ENCODE assay signal across 12 cellular contexts in the genomic region with DNA sequence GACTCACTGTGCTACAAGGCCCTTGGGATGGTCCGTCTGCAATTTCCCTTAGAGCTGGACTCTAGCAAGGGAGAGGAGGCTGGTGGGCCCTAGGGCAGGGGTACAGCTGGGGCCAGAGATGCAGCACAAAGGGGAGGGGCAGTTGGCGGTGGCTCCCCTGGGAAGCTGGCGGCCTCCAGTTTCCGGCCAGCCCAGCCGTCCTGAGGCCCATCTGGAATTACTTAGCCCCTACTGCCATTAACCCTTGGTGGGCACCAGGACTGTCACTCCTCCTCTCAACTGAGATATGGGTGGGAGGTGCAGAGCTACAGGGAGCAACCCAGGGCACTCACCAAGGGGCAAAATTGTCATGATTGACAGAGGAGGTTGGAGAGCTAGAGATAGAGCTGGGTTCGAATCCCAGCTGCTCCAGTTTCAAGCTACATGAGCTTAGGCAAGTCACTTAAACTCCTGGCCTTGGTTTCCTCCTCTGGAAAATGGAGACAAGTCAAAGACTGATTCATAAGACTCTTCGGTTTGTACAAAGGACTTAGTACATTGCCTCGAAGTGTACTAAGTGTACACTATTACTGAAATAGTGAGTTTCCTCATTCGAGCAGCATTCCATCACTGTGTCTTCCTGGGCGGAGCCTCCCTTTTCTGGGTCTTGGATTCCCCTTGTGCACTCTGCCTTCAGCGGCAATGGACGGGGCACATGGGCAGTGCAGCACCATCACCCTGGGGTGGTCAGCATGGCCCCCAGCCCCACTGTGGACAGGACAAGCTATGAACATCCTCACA. TPM values are rescaled to one million over a fixed set of nuclear protein-coding genes. Genes with fewer than 3 reads are reported as not detected.
DNase-seq lines count a peak whose midpoint lies in the region; ATAC-seq and TF ChIP-seq lines count a peak whose summit lies in the region.
"Had no signal": no experiment of that assay in that cellular context is flagged by ENCODE, and none has a peak within 500 bp of the region (broad histone marks: within the 10 kb centered on the region; RNA-seq: fewer than 3 reads in every experiment).

No MANE protein-coding gene starts in this region.

- no peaks in the 10 kb centered on the region for H3K9me3 ChIP-seq in lower lobe of right lung

- TF ChIP-seq CTCF in NB4 (IDR thresholded peaks at IDR 0.05; ENCODE audit: low read depth, low read length) (no peak), choroid plexus epithelial cell (conservative IDR thresholded peaks at IDR 0.05; ENCODE audit: low read depth, low read length) (no peak), lower lobe of right lung (IDR thresholded peaks at IDR 0.05) (no peak), RWPE1 (conservative IDR thresholded peaks at IDR 0.05; ENCODE audit: low read depth) (no peak)

- no peak overlapping the region for H3K4me3 Mint-ChIP-seq in activated naive CD8-positive, alpha-beta T cell treated with anti-CD3 and anti-CD28 coated beads, Interleukin-2, amount 50 U/mL, for 24 hours
- H3K4me3 Mint-ChIP-seq in activated T-helper 1 cell treated with anti-CD3 and anti-CD28 coated beads, Interleukin-12 subunit alpha, Interleukin-12 subunit beta, Interleukin-2, Interleukin-4 antibody, amounts not matched to agents 30 ng/mL and 10 ng/mL and 1 ng/mL, durations not matched to agents 14 hours and 24 hours and 36 hours = no peak overlapping the region

- peaks cover 24% of the 10 kb centered on the region for H3K4me1 ChIP-seq in lower lobe of right lung

- no peaks in the 10 kb centered on the region for H3K27me3 ChIP-seq in lower lobe of right lung (ENCODE audit: low read depth)

- CTCF ChIA-PET in RWPE1 (lab: Yijun Ruan, JAX) = interaction anchor here (1.1 to 1.2 kb wide), 3 partner anchors 8 to 60 kb away, joined by 3 read pairs; no protein-coding TSS in a partner anchor

- no peak for TF ChIP-seq POLR2A in NB4 (IDR thresholded peaks at IDR 0.05; ENCODE audit: extremely low read depth, insufficient read length)

- H3K36me3 ChIP-seq in lower lobe of right lung = no peaks in the 10 kb centered on the region

- no peaks in the 10 kb centered on the region for H3K9me3 Mint-ChIP-seq in activated naive CD8-positive, alpha-beta T cell treated with anti-CD3 and anti-CD28 coated beads, Interleukin-2, amount 50 U/mL, for 24 hours
- H3K9me3 Mint-ChIP-seq in activated T-helper 1 cell treated with anti-CD3 and anti-CD28 coated beads, Interleukin-12 subunit alpha, Interleukin-12 subunit beta, Interleukin-2, Interleukin-4 antibody, amounts not matched to agents 30 ng/mL and 10 ng/mL and 1 ng/mL, durations not matched to agents 14 hours and 24 hours and 36 hours = no peaks in the 10 kb centered on the region

- intact Hi-C loops in lower lobe of right lung (cut with DNase I) = no loop called here
- intact Hi-C loops in activated T-helper 1 cell treated with anti-CD3 and anti-CD28 coated beads, Interleukin-12 subunit alpha, Interleukin-12 subunit beta, Interleukin-2, Interleukin-4 antibody, amounts not matched to agents 30 ng/mL and 10 ng/mL and 1 ng/mL, durations not matched to agents 14 hours and 24 hours and 36 hours (cut with micrococcal nuclease) = no loop called here

- peak; percentile 15 for DNase-seq in NB4 (ENCODE audit: low read depth)
- DNase-seq in choroid plexus epithelial cell (ENCODE audit: low read depth) = peak; percentile 59
- no peak for DNase-seq in lower lobe of right lung
- no peak for DNase-seq in RWPE1 (ENCODE audit: low spot score)
- DNase-seq in activated naive CD8-positive, alpha-beta T cell treated with anti-CD3 and anti-CD28 coated beads, Interleukin-2, amount 50 U/mL, for 24 hours = no peak
- DNase-seq in activated T-helper 1 cell treated with anti-CD3 and anti-CD28 coated beads, Interleukin-12 subunit alpha, Interleukin-12 subunit beta, Interleukin-2, Interleukin-4 antibody, amounts not matched to agents 30 ng/mL and 10 ng/mL and 1 ng/mL, durations not matched to agents 14 hours and 24 hours and 36 hours (ENCODE audit: low spot score) = no peak
- DNase-seq: anterior cingulate cortex, Kasumi-1, NCI-H2171 treated with DMSO at 0.1 percent for 48 hours had no signal

- H3K27ac ChIP-seq in lower lobe of right lung (peak overlapping the region; percentile 70), temporal lobe (ENCODE audit: low read depth, low read length) (peak overlapping the region; percentile 7), RWPE1 (no peak overlapping the region)

- H3K27me3 Mint-ChIP-seq in activated naive CD8-positive, alpha-beta T cell treated with anti-CD3 and anti-CD28 coated beads, Interleukin-2, amount 50 U/mL, for 24 hours = peaks cover 7% of the 10 kb centered on the region
- H3K27me3 Mint-ChIP-seq in activated T-helper 1 cell treated with anti-CD3 and anti-CD28 coated beads, Interleukin-12 subunit alpha, Interleukin-12 subunit beta, Interleukin-2, Interleukin-4 antibody, amounts not matched to agents 30 ng/mL and 10 ng/mL and 1 ng/mL, durations not matched to agents 14 hours and 24 hours and 36 hours (ENCODE audit: insufficient read depth) = peaks cover 16% of the 10 kb centered on the region

- POLR2A ChIA-PET in RWPE1 (lab: Yijun Ruan, JAX; ENCODE audit: low non-redundant PET) = no interaction called here

- peaks cover 8% of the 10 kb centered on the region for H3K4me1 Mint-ChIP-seq in activated naive CD8-positive, alpha-beta T cell treated with anti-CD3 and anti-CD28 coated beads, Interleukin-2, amount 50 U/mL, for 24 hours
- peaks cover 19% of the 10 kb centered on the region for H3K4me1 Mint-ChIP-seq in activated T-helper 1 cell treated with anti-CD3 and anti-CD28 coated beads, Interleukin-12 subunit alpha, Interleukin-12 subunit beta, Interleukin-2, Interleukin-4 antibody, amounts not matched to agents 30 ng/mL and 10 ng/mL and 1 ng/mL, durations not matched to agents 14 hours and 24 hours and 36 hours (ENCODE audit: low read depth)

- ATAC-seq in lower lobe of right lung (no peak), GM18870 (IDR thresholded peaks at IDR 0.05; ENCODE audit: unreplicated experiment) (no peak)
- ATAC-seq in activated naive CD8-positive, alpha-beta T cell treated with anti-CD3 and anti-CD28 coated beads, Interleukin-2, amount 50 U/mL, for 24 hours = no peak

- no peak overlapping the region for H3K27ac Mint-ChIP-seq in activated naive CD8-positive, alpha-beta T cell treated with anti-CD3 and anti-CD28 coated beads, Interleukin-2, amount 50 U/mL, for 24 hours
- no peak overlapping the region for H3K27ac Mint-ChIP-seq in activated T-helper 1 cell treated with anti-CD3 and anti-CD28 coated beads, Interleukin-12 subunit alpha, Interleukin-12 subunit beta, Interleukin-2, Interleukin-4 antibody, amounts not matched to agents 30 ng/mL and 10 ng/mL and 1 ng/mL, durations not matched to agents 14 hours and 24 hours and 36 hours

- no peaks in the 10 kb centered on the region for H3K36me3 Mint-ChIP-seq in activated naive CD8-positive, alpha-beta T cell treated with anti-CD3 and anti-CD28 coated beads, Interleukin-2, amount 50 U/mL, for 24 hours (ENCODE audit: low read depth)
- no peaks in the 10 kb centered on the region for H3K36me3 Mint-ChIP-seq in activated T-helper 1 cell treated with anti-CD3 and anti-CD28 coated beads, Interleukin-12 subunit alpha, Interleukin-12 subunit beta, Interleukin-2, Interleukin-4 antibody, amounts not matched to agents 30 ng/mL and 10 ng/mL and 1 ng/mL, durations not matched to agents 14 hours and 24 hours and 36 hours (ENCODE audit: low read depth)

- H3K4me3 ChIP-seq in NB4 (ENCODE audit: low read depth, low read length) = no peak overlapping the region
- H3K4me3 ChIP-seq in choroid plexus epithelial cell (ENCODE audit: low read depth, low read length) = no peak overlapping the region
- H3K4me3 ChIP-seq in lower lobe of right lung = no peak overlapping the region

RNA-seq across cellular contexts. Expression of a gene that starts 2.7 kb away (rescaled TPM):
- total RNA-seq in lower lobe of right lung = 89.3 TPM
- total RNA-seq in temporal lobe = 19.4 TPM
- total RNA-seq in activated T-helper 1 cell treated with anti-CD3 and anti-CD28 coated beads, Interleukin-12 subunit alpha, Interleukin-12 subunit beta, Interleukin-2, Interleukin-4 antibody, amounts not matched to agents 30 ng/mL and 10 ng/mL and 1 ng/mL, durations not matched to agents 14 hours and 24 hours and 36 hours = 0.76 and 1.0 TPM in 2 replicates

RNA-seq across cellular contexts. Expression of a gene that starts 8.2 kb away (rescaled TPM):
- not detected for total RNA-seq in lower lobe of right lung
- total RNA-seq in temporal lobe = not detected
- not detected in 2 replicates for total RNA-seq in activated T-helper 1 cell treated with anti-CD3 and anti-CD28 coated beads, Interleukin-12 subunit alpha, Interleukin-12 subunit beta, Interleukin-2, Interleukin-4 antibody, amounts not matched to agents 30 ng/mL and 10 ng/mL and 1 ng/mL, durations not matched to agents 14 hours and 24 hours and 36 hours

RNA-seq across cellular contexts. Expression of a gene that starts 31.5 kb away (rescaled TPM):
- total RNA-seq in lower lobe of right lung (not detected), temporal lobe (1.5 TPM)
- not detected in 2 replicates for total RNA-seq in activated T-helper 1 cell treated with anti-CD3 and anti-CD28 coated beads, Interleukin-12 subunit alpha, Interleukin-12 subunit beta, Interleukin-2, Interleukin-4 antibody, amounts not matched to agents 30 ng/mL and 10 ng/mL and 1 ng/mL, durations not matched to agents 14 hours and 24 hours and 36 hours
- total RNA-seq: kidney epithelial cell had no signal

Comparison
In these comparisons a context has a peak if more than half of its experiments do, and no peak if none do; other contexts are left out.
1. DNase-seq: peak in NB4 (single experiment) and choroid plexus epithelial cell (single experiment); none in lower lobe of right lung (single experiment), RWPE1 (single experiment), activated naive CD8-positive, alpha-beta T cell treated with anti-CD3 and anti-CD28 coated beads, Interleukin-2, amount 50 U/mL, for 24 hours (single experiment) and activated T-helper 1 cell treated with anti-CD3 and anti-CD28 coated beads, Interleukin-12 subunit alpha, Interleukin-12 subunit beta, Interleukin-2, Interleukin-4 antibody, amounts not matched to agents 30 ng/mL and 10 ng/mL and 1 ng/mL, durations not matched to agents 14 hours and 24 hours and 36 hours (single experiment).
2. RNA of a gene that starts 2.7 kb away (total RNA-seq): 89.3 TPM in lower lobe of right lung (single experiment) and 19.4 TPM in temporal lobe (single experiment); 0.76 to 1.0 TPM in activated T-helper 1 cell treated with anti-CD3 and anti-CD28 coated beads, Interleukin-12 subunit alpha, Interleukin-12 subunit beta, Interleukin-2, Interleukin-4 antibody, amounts not matched to agents 30 ng/mL and 10 ng/mL and 1 ng/mL, durations not matched to agents 14 hours and 24 hours and 36 hours; every median in the first group is over 10 times any median in the second.